12 cellular contexts compared by ENCODE assay signal in genomic region chr3:31066999-31067398, GRCh38.
DNase-seq lines count a peak whose midpoint lies in the region; ATAC-seq and TF ChIP-seq lines count a peak whose summit lies in the region.
"Had no signal": no experiment of that assay in that cellular context is flagged by ENCODE, and none has a peak within 500 bp of the region (broad histone marks: within the 10 kb centered on the region; RNA-seq: fewer than 3 reads in every experiment).

No MANE protein-coding gene starts in this region.

- no peaks in the 10 kb centered on the region for H3K27me3 Mint-ChIP-seq in type B pancreatic cell
- H3K27me3 Mint-ChIP-seq in Caco-2 (ENCODE audit: insufficient read depth, unreplicated experiment), result no peaks in the 10 kb centered on the region
- H3K27me3 Mint-ChIP-seq in CD8-positive, alpha-beta T cell (ENCODE audit: low read depth), result no peaks in the 10 kb centered on the region
- H3K27me3 Mint-ChIP-seq: progenitor cell of endocrine pancreas had no signal

- H3K4me2 ChIP-seq in hepatocyte, result peak overlapping the region; percentile 37

- H3K27me3 ChIP-seq in adrenal gland (no peaks in the 10 kb centered on the region), hepatocyte (no peaks in the 10 kb centered on the region), Caco-2 (replicated peaks; ENCODE audit: control insufficient read depth, insufficient read depth, low read length) (no peaks in the 10 kb centered on the region)
- H3K27me3 ChIP-seq in CD8-positive, alpha-beta T cell (ENCODE audit: insufficient read depth, low read length), result no peaks in the 10 kb centered on the region

- intact Hi-C loops in adrenal gland (cut with DNase I) (no loop called here), Caco-2 (cut with micrococcal nuclease; ENCODE audit: unreplicated experiment) (no loop called here)
- intact Hi-C loops in CD8-positive, alpha-beta T cell (cut with DNase I, micrococcal nuclease), result no loop called here

- TF ChIP-seq POLR2A in adrenal gland (IDR thresholded peaks at IDR 0.05), result no peak

- DNase-seq in HFF-Myc (ENCODE audit: extremely low read depth, low read depth) (peak; percentile 93), adrenal gland (peak; percentile 30 to 82 (median 53)), hepatocyte (ENCODE audit: low spot score) (peak; percentile 76), type B pancreatic cell (ENCODE audit: extremely low spot score, unreplicated experiment) (no peak), Caco-2 (no peak), coronary artery (ENCODE audit: low spot score) (no peak)
- DNase-seq in activated naive CD4-positive, alpha-beta T cell treated with anti-CD3 and anti-CD28 coated beads, Interleukin-2, amount 50 U/mL, for 72 hours (ENCODE audit: low spot score in 2 of 2), result no peak
- DNase-seq in CD8-positive, alpha-beta T cell, result no peak
- DNase-seq: cortex of kidney, KG1 had no signal

- no peaks in the 10 kb centered on the region for H3K79me2 ChIP-seq in hepatocyte

- TF ChIP-seq CTCF in HFF-Myc (IDR thresholded peaks at IDR 0.05; ENCODE audit: low read depth, low read length, missing control alignments) (no peak), adrenal gland (IDR thresholded peaks at IDR 0.05) (no peak), hepatocyte (IDR thresholded peaks at IDR 0.05; ENCODE audit: poor library complexity) (no peak), type B pancreatic cell (conservative IDR thresholded peaks at IDR 0.05) (no peak), Caco-2 (IDR thresholded peaks at IDR 0.05; ENCODE audit: insufficient read depth in 1 of 2, low read depth in 1 of 2, low read length in 1 of 2, severe bottlenecking in 1 of 2, unreplicated experiment in 1 of 2) (no peak), coronary artery (IDR thresholded peaks at IDR 0.05) (no peak)
- no peak for TF ChIP-seq CTCF in CD8-positive, alpha-beta T cell (IDR thresholded peaks at IDR 0.05)

- CTCF ChIA-PET in Caco-2 (lab: Charles Lee), result no interaction called here
- CTCF ChIA-PET in CD8-positive, alpha-beta T cell (lab: Charles Lee), result no interaction called here

- no TSS peak for BruUV-seq in Caco-2 (replicated peaks; lab: Mats Ljungman, UMichigan)

- H3K27ac ChIP-seq in adrenal gland (no peak overlapping the region), hepatocyte (peak overlapping the region; percentile 45), coronary artery (no peak overlapping the region)
- no peak overlapping the region for H3K27ac ChIP-seq in CD8-positive, alpha-beta T cell (ENCODE audit: low read depth, low read length)

- ATAC-seq in activated naive CD4-positive, alpha-beta T cell treated with anti-CD3 and anti-CD28 coated beads, Interleukin-2, amount 50 U/mL, for 72 hours, result no peak
- ATAC-seq in CD8-positive, alpha-beta T cell, result no peak

- H3K9me3 Mint-ChIP-seq in type B pancreatic cell (peaks cover 26% of the 10 kb centered on the region), Caco-2 (ENCODE audit: unreplicated experiment) (no peaks in the 10 kb centered on the region)
- peaks cover 8 to 19% of the 10 kb centered on the region in 2 donors for H3K9me3 Mint-ChIP-seq in activated naive CD4-positive, alpha-beta T cell treated with anti-CD3 and anti-CD28 coated beads, Interleukin-2, amount 50 U/mL, for 72 hours
- peaks cover 8% of the 10 kb centered on the region for H3K9me3 Mint-ChIP-seq in CD8-positive, alpha-beta T cell

- POLR2A ChIA-PET in Caco-2 (lab: Charles Lee), result no interaction called here
- POLR2A ChIA-PET in CD8-positive, alpha-beta T cell (lab: Charles Lee), result no interaction called here

- no peaks in the 10 kb centered on the region for H3K9me3 ChIP-seq in adrenal gland (replicated peaks in 1 of 3)
- no peaks in the 10 kb centered on the region for H3K9me3 ChIP-seq in hepatocyte (ENCODE audit: low read depth)
- H3K9me3 ChIP-seq in Caco-2, result no peaks in the 10 kb centered on the region
- H3K9me3 ChIP-seq in CD8-positive, alpha-beta T cell (ENCODE audit: low read length), result no peaks in the 10 kb centered on the region

- H3K36me3 ChIP-seq in adrenal gland (replicated peaks in 1 of 2), result no peaks in the 10 kb centered on the region
- no peaks in the 10 kb centered on the region for H3K36me3 ChIP-seq in hepatocyte (replicated peaks; ENCODE audit: insufficient read depth, low read depth)
- H3K36me3 ChIP-seq in Caco-2 (ENCODE audit: control insufficient read depth, insufficient read depth, low read length), result no peaks in the 10 kb centered on the region
- H3K36me3 ChIP-seq in CD8-positive, alpha-beta T cell (ENCODE audit: insufficient read depth, low read length), result no peaks in the 10 kb centered on the region

- H3K4me1 Mint-ChIP-seq in type B pancreatic cell (ENCODE audit: unreplicated experiment), result peaks cover 19% of the 10 kb centered on the region
- H3K4me1 Mint-ChIP-seq in Caco-2 (ENCODE audit: low read depth, unreplicated experiment), result no peaks in the 10 kb centered on the region
- no peaks in the 10 kb centered on the region for H3K4me1 Mint-ChIP-seq in CD8-positive, alpha-beta T cell (ENCODE audit: low read depth)

- H4K20me1 ChIP-seq in hepatocyte (ENCODE audit: insufficient read depth, poor library complexity, severe bottlenecking), result no peaks in the 10 kb centered on the region

- peaks cover 0 to 9% of the 10 kb centered on the region in 2 donors for H3K4me1 ChIP-seq in adrenal gland (replicated peaks in 1 of 2)
- no peaks in the 10 kb centered on the region for H3K4me1 ChIP-seq in hepatocyte (ENCODE audit: insufficient read depth)
- H3K4me1 ChIP-seq in Caco-2, result no peaks in the 10 kb centered on the region
- no peaks in the 10 kb centered on the region for H3K4me1 ChIP-seq in CD8-positive, alpha-beta T cell (ENCODE audit: insufficient read depth, low read length)

- no peak overlapping the region for H2AFZ ChIP-seq in hepatocyte

- 36 to 47% (median 38%) methylated on average over 5 of the region's 5 CpGs for WGBS in adrenal gland, 4 donors
- WGBS in hepatocyte (ENCODE audit: low lambda C conversion rate, missing lambda C conversion rate), result 44% methylated on average over 5 of the region's 5 CpGs

- H3K36me3 Mint-ChIP-seq in type B pancreatic cell (no peaks in the 10 kb centered on the region), Caco-2 (ENCODE audit: insufficient read depth, unreplicated experiment) (no peaks in the 10 kb centered on the region)
- H3K36me3 Mint-ChIP-seq in activated naive CD4-positive, alpha-beta T cell treated with anti-CD3 and anti-CD28 coated beads, Interleukin-2, amount 50 U/mL, for 72 hours, result peaks cover 12 to 15% of the 10 kb centered on the region in 2 donors
- H3K36me3 Mint-ChIP-seq in CD8-positive, alpha-beta T cell, result no peaks in the 10 kb centered on the region

- H3K4me3 Mint-ChIP-seq in type B pancreatic cell (peak overlapping the region; percentile 53), Caco-2 (ENCODE audit: unreplicated experiment) (no peak overlapping the region)
- H3K4me3 Mint-ChIP-seq in CD8-positive, alpha-beta T cell, result no peak overlapping the region
- H3K4me3 Mint-ChIP-seq: activated T-helper 1 cell treated with anti-CD3 and anti-CD28 coated beads, Interleukin-12 subunit alpha, Interleukin-12 subunit beta, Interleukin-2, Interleukin-4 antibody, amounts not matched to agents 30 ng/mL and 10 ng/mL and 1 ng/mL, durations not matched to agents 14 hours and 24 hours and 36 hours had no signal

- H3K9me2 ChIP-seq in hepatocyte (replicated peaks; ENCODE audit: insufficient read depth), result no peaks in the 10 kb centered on the region

- peak overlapping the region; percentile 57 for H3K27ac Mint-ChIP-seq in type B pancreatic cell
- no peak overlapping the region for H3K27ac Mint-ChIP-seq in activated naive CD4-positive, alpha-beta T cell treated with anti-CD3 and anti-CD28 coated beads, Interleukin-2, amount 50 U/mL, for 72 hours
- H3K27ac Mint-ChIP-seq in Caco-2 (ENCODE audit: unreplicated experiment), result no peak overlapping the region
- H3K27ac Mint-ChIP-seq in CD8-positive, alpha-beta T cell, result no peak overlapping the region
- H3K27ac Mint-ChIP-seq: activated T-helper 1 cell treated with anti-CD3 and anti-CD28 coated beads, Interleukin-12 subunit alpha, Interleukin-12 subunit beta, Interleukin-2, Interleukin-4 antibody, amounts not matched to agents 30 ng/mL and 10 ng/mL and 1 ng/mL, durations not matched to agents 14 hours and 24 hours and 36 hours; progenitor cell of endocrine pancreas had no signal

- H3K4me3 ChIP-seq in HFF-Myc (replicated peaks; ENCODE audit: low read depth, low read length), result no peak overlapping the region
- no peak overlapping the region for H3K4me3 ChIP-seq in adrenal gland
- no peak overlapping the region for H3K4me3 ChIP-seq in hepatocyte
- no peak overlapping the region for H3K4me3 ChIP-seq in Caco-2 (ENCODE audit: low read depth, low read length)
- H3K4me3 ChIP-seq in coronary artery, result no peak overlapping the region
- no peak overlapping the region for H3K4me3 ChIP-seq in CD8-positive, alpha-beta T cell (ENCODE audit: low read depth, low read length)

Comparison
In these comparisons a context has a peak if more than half of its experiments do, and no peak if none do; other contexts are left out.
1. DNase-seq: peak in HFF-Myc (single experiment), adrenal gland (7 of 7) and hepatocyte (single experiment); none in type B pancreatic cell (single experiment), activated naive CD4-positive, alpha-beta T cell treated with anti-CD3 and anti-CD28 coated beads, Interleukin-2, amount 50 U/mL, for 72 hours (0 of 2), Caco-2 (0 of 2), coronary artery (single experiment) and CD8-positive, alpha-beta T cell (0 of 7).